ENCODE assay signal across 16 cellular contexts in genomic region chr11:11960687-11961086, GRCh38. TPM values are rescaled to one million over a fixed set of nuclear protein-coding genes. Genes with fewer than 3 reads are reported as not detected.
DNase-seq lines count a peak whose midpoint lies in the region.
"Had no signal": no experiment of that assay in that cellular context is flagged by ENCODE, and none has a peak within 500 bp of the region (broad histone marks: within the 10 kb centered on the region; RNA-seq: fewer than 3 reads in every experiment).

No MANE protein-coding gene starts in this region.

- H3K27me3 Mint-ChIP-seq in CD8-positive, alpha-beta memory T cell: peaks cover 0 to 2% of the 10 kb centered on the region in 2 donors
- peaks cover 17% of the 10 kb centered on the region for H3K27me3 Mint-ChIP-seq in T-helper 2 cell treated with Interferon-gamma antibody and Interleukin-4, amounts not matched to agents 5 μg/mL and 100 μg/mL, for 36 hours (ENCODE audit: low read depth)
- peaks cover 0 to 11% (median 1%) of the 10 kb centered on the region in 3 donors for H3K27me3 Mint-ChIP-seq in immature natural killer cell (ENCODE audit: low read depth in 3 of 3)

- H3K9me3 ChIP-seq in BLaER1 treated with 17β-estradiol and CSF1 and Interleukin-3, amounts not matched to agents 10 nM and 100 nM (replicated peaks in 1 of 11): peaks cover 0 to 8% (median 0%) of the 10 kb centered on the region in 11 experiments; a peak in 1 of 22 replicates
- no peaks in the 10 kb centered on the region for H3K9me3 ChIP-seq in CD8-positive, alpha-beta memory T cell (ENCODE audit: low read length)
- H3K9me3 ChIP-seq: breast epithelium, testis had no signal

- H3K4me3 ChIP-seq in BLaER1 treated with 17β-estradiol and CSF1 and Interleukin-3, amounts not matched to agents 10 nM and 100 nM: no peak overlapping the region
- no peak overlapping the region for H3K4me3 ChIP-seq in CD8-positive, alpha-beta memory T cell (ENCODE audit: low read length)
- H3K4me3 ChIP-seq: breast epithelium, testis had no signal

- H3K27me3 ChIP-seq in BLaER1 treated with 17β-estradiol and CSF1 and Interleukin-3, amounts not matched to agents 10 nM and 100 nM: no peaks in the 10 kb centered on the region
- no peaks in the 10 kb centered on the region for H3K27me3 ChIP-seq in CD8-positive, alpha-beta memory T cell (ENCODE audit: insufficient read depth, low read length, poor library complexity, severe bottlenecking)
- H3K27me3 ChIP-seq: breast epithelium, testis had no signal

- H3K36me3 Mint-ChIP-seq in CD8-positive, alpha-beta memory T cell: peaks cover 0 to 25% (median 16%) of the 10 kb centered on the region in 3 donors
- H3K36me3 Mint-ChIP-seq in T-helper 2 cell treated with Interferon-gamma antibody and Interleukin-4, amounts not matched to agents 5 μg/mL and 100 μg/mL, for 36 hours (ENCODE audit: low read depth): peaks cover 29% of the 10 kb centered on the region
- H3K36me3 Mint-ChIP-seq in immature natural killer cell: peaks cover 11 to 22% (median 12%) of the 10 kb centered on the region in 3 donors

- peak overlapping the region in 6 of 7 donors; percentile 37 to 75 (median 67) for H3K4me3 Mint-ChIP-seq in CD8-positive, alpha-beta memory T cell
- H3K4me3 Mint-ChIP-seq in T-helper 2 cell treated with Interferon-gamma antibody and Interleukin-4, amounts not matched to agents 5 μg/mL and 100 μg/mL, for 36 hours: peak overlapping the region; percentile 69
- H3K4me3 Mint-ChIP-seq in immature natural killer cell: peak overlapping the region; percentile 14 to 60 (median 30)
- H3K4me3 Mint-ChIP-seq: nephron progenitor cell had no signal

- H3K27ac Mint-ChIP-seq in CD8-positive, alpha-beta memory T cell: peak overlapping the region; percentile 71 to 95 (median 79)
- peak overlapping the region; percentile 29 for H3K27ac Mint-ChIP-seq in T-helper 2 cell treated with Interferon-gamma antibody and Interleukin-4, amounts not matched to agents 5 μg/mL and 100 μg/mL, for 36 hours
- peak overlapping the region; percentile 54 to 87 (median 80) for H3K27ac Mint-ChIP-seq in immature natural killer cell
- H3K27ac Mint-ChIP-seq: nephron progenitor cell had no signal

- DNase-seq in CD8-positive, alpha-beta memory T cell: peak in 2 of 5 donors; percentile 32 to 42
- no peak for DNase-seq in T-helper 2 cell treated with Interferon-gamma antibody and Interleukin-4, amounts not matched to agents 5 μg/mL and 100 μg/mL, for 36 hours (ENCODE audit: low spot score)
- DNase-seq in immature natural killer cell (peak in 2 of 3 donors; percentile 9 to 18), NCI-H2081 (lab: John Stamatoyannopoulos, UW) (no peak), HuH-7 (ENCODE audit: low spot score) (no peak), midbrain (lab: John Stamatoyannopoulos, UW) (no peak), SIG-M5 treated with dmso at 0.1 percent for 504 hours (lab: John Stamatoyannopoulos, UW; ENCODE audit: unreplicated experiment) (no peak)
- DNase-seq: GF-D8, glutamatergic neuron, HCEC 1CT, NCI-H510A treated with DMSO at 0.1 percent for 48 hours, nephron progenitor cell, Right ventricle myocardium superior, testis had no signal

- H4K20me1 ChIP-seq in BLaER1 treated with 17β-estradiol and CSF1 and Interleukin-3, amounts not matched to agents 10 nM and 100 nM: no peaks in the 10 kb centered on the region; a peak in 3 of 22 replicates

- CTCF ChIA-PET in CD8-positive, alpha-beta memory T cell (lab: Charles Lee): interaction anchor here (1.2 kb wide), 1 partner anchor 87 kb away, joined by 3 read pairs; no protein-coding TSS in a partner anchor

- POLR2A ChIA-PET in CD8-positive, alpha-beta memory T cell (lab: Charles Lee): no interaction called here

- no peak overlapping the region for H3K27ac ChIP-seq in BLaER1 treated with 17β-estradiol and CSF1 and Interleukin-3, amounts not matched to agents 10 nM and 100 nM
- H3K27ac ChIP-seq in CD8-positive, alpha-beta memory T cell (ENCODE audit: low read depth, low read length): no peak overlapping the region
- H3K27ac ChIP-seq: breast epithelium, testis had no signal

- H3K4me1 ChIP-seq in BLaER1 treated with 17β-estradiol and CSF1 and Interleukin-3, amounts not matched to agents 10 nM and 100 nM: peaks cover 5 to 22% (median 14%) of the 10 kb centered on the region in 10 experiments; a peak in 17 of 20 replicates
- peaks cover 24% of the 10 kb centered on the region for H3K4me1 ChIP-seq in CD8-positive, alpha-beta memory T cell (ENCODE audit: insufficient read depth, low read length)
- H3K4me1 ChIP-seq: breast epithelium had no signal

- peaks cover 25 to 41% (median 30%) of the 10 kb centered on the region in 11 experiments for H3K36me3 ChIP-seq in BLaER1 treated with 17β-estradiol and CSF1 and Interleukin-3, amounts not matched to agents 10 nM and 100 nM
- peaks cover 14% of the 10 kb centered on the region for H3K36me3 ChIP-seq in CD8-positive, alpha-beta memory T cell (ENCODE audit: insufficient read depth, low read length)

- peaks cover 28 to 46% (median 41%) of the 10 kb centered on the region in 3 donors for H3K4me1 Mint-ChIP-seq in CD8-positive, alpha-beta memory T cell
- peaks cover 32% of the 10 kb centered on the region for H3K4me1 Mint-ChIP-seq in T-helper 2 cell treated with Interferon-gamma antibody and Interleukin-4, amounts not matched to agents 5 μg/mL and 100 μg/mL, for 36 hours (ENCODE audit: low read depth)
- H3K4me1 Mint-ChIP-seq in immature natural killer cell: peaks cover 33 to 35% of the 10 kb centered on the region in 2 donors

- no peaks in the 10 kb centered on the region for H3K9me3 Mint-ChIP-seq in CD8-positive, alpha-beta memory T cell
- no peaks in the 10 kb centered on the region for H3K9me3 Mint-ChIP-seq in T-helper 2 cell treated with Interferon-gamma antibody and Interleukin-4, amounts not matched to agents 5 μg/mL and 100 μg/mL, for 36 hours
- H3K9me3 Mint-ChIP-seq in immature natural killer cell: no peaks in the 10 kb centered on the region

- H3K4me2 ChIP-seq in BLaER1 treated with 17β-estradiol and CSF1 and Interleukin-3, amounts not matched to agents 10 nM and 100 nM: peak overlapping the region in 8 of 11 experiments; percentile 20 to 62 (median 44); a peak in 16 of 22 replicates

- no peak overlapping the region for H3K9ac ChIP-seq in BLaER1 treated with 17β-estradiol and CSF1 and Interleukin-3, amounts not matched to agents 10 nM and 100 nM

RNA-seq across cellular contexts. Expression of gene DKK3, which starts 47.7 kb away (rescaled TPM):
- 1 to 10 TPM; 2.4 to 2.7 TPM for total RNA-seq in CD8-positive, alpha-beta memory T cell
- polyA plus RNA-seq in CD8-positive, alpha-beta memory T cell: 20.4 TPM
- under 1 TPM in 2 of 3 donors, not detected in 1; 0.31 to 0.76 TPM for polyA plus RNA-seq in immature natural killer cell

Comparison
In these comparisons a context has a peak if more than half of its experiments do, and no peak if none do; other contexts are left out.
1. DNase-seq: peak in immature natural killer cell (2 of 3); none in T-helper 2 cell treated with Interferon-gamma antibody and Interleukin-4, amounts not matched to agents 5 μg/mL and 100 μg/mL, for 36 hours (single experiment), NCI-H2081 (0 of 2), HuH-7 (single experiment), midbrain (single experiment) and SIG-M5 treated with dmso at 0.1 percent for 504 hours (single experiment).
2. H3K27ac Mint-ChIP-seq: peak in every context shown above with its lines; median percentile 80 in immature natural killer cell; 79 in CD8-positive, alpha-beta memory T cell; 29 in T-helper 2 cell treated with Interferon-gamma antibody and Interleukin-4, amounts not matched to agents 5 μg/mL and 100 μg/mL, for 36 hours.
3. RNA of gene DKK3, which starts 47.7 kb away (polyA plus RNA-seq): 20.4 TPM in CD8-positive, alpha-beta memory T cell (single experiment); 0.31 to 0.76 TPM in immature natural killer cell; every median in the first group is over 10 times any median in the second.
4. Peak in every context shown above with its lines, with median percentiles within 50 percentile points of each other: H3K4me3 Mint-ChIP-seq.